ENCODE assay signal across 13 cellular contexts in the genomic region with DNA sequence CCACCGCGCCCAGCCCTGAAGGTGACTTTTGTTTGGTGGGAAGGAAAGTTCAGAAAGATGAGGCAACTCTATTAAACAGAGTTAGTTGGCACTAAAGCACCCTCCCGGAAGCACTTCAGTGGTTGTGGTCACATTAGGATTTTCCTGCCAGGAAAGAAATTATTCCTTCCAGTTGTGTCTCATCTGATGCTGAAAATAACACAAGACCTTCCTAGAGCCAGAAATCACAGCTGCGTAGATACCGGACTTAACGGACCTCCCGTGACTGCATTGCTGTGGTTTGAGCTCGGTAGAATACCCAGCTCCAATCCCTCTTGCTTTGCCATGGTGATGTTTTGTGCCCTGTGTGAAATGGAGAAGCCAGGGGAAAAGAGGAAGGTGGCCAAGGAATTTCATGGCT.
"Had no signal": no experiment of that assay in that cellular context is flagged by ENCODE, and none has a peak within 500 bp of the region (broad histone marks: within the 10 kb centered on the region; RNA-seq: fewer than 3 reads in every experiment).

No MANE protein-coding gene starts in this region.

- ATAC-seq: body of pancreas, lower lobe of right lung, natural killer cell, right cardiac atrium, WTC11 had no signal

- H3K4me3 ChIP-seq: body of pancreas, lower lobe of right lung, smooth muscle cell, transverse colon had no signal

- H3K36me3 ChIP-seq: lower lobe of right lung, transverse colon had no signal

- DNase-seq: activated CD4-positive, alpha-beta T cell treated with anti-CD3 and anti-CD28 coated beads, Interleukin-2, amount 10 ng/mL, durations not matched to agents 24 days and 14 days; activated naive CD4-positive, alpha-beta T cell treated with Interleukin-2 at 50 U/mL for 16 hours; body of pancreas; central memory CD4-positive, alpha-beta T cell; glutamatergic neuron; immature natural killer cell; lower lobe of right lung; natural killer cell; posterior cingulate gyrus; right cardiac atrium; transverse colon had no signal

- H3K27me3 ChIP-seq: body of pancreas, transverse colon had no signal

- H3K9me3 ChIP-seq: body of pancreas, lower lobe of right lung, transverse colon had no signal

- H3K27ac ChIP-seq: body of pancreas, lower lobe of right lung, transverse colon had no signal

- H3K4me2 ChIP-seq: smooth muscle cell had no signal
